In genomic region chr5:176536902-176537607, GRCh38 we compare ENCODE assay signal across 8 cellular contexts. TPM values are rescaled to one million over a fixed set of nuclear protein-coding genes. Genes with fewer than 3 reads are reported as not detected.
DNase-seq lines count a peak whose midpoint lies in the region; ATAC-seq and TF ChIP-seq lines count a peak whose summit lies in the region.

RNF44 (minus strand) TSS chr5:176537402; CDS start chr5:176532472, 4,930 bp downstream.

- peak; percentile 48 for ATAC-seq in HG03460 (IDR thresholded peaks at IDR 0.05; ENCODE audit: unreplicated experiment)

- CTCF ChIA-PET in BJ (lab: Yijun Ruan, JAX) = interaction anchor here (1.0 to 2.3 kb wide), 3 partner anchors 37 to 807 kb away, joined by 3 to 10 read pairs (median 4); partner anchors contain the start of gene CLTB

- peak within 1 kb of the TSS; percentile 86 for H3K4me3 ChIP-seq in BJ (ENCODE audit: low read depth, low read length)
- H3K4me3 ChIP-seq in choroid plexus epithelial cell (ENCODE audit: low read depth, low read length) = peak within 1 kb of the TSS; percentile 99

- DNase-seq in BJ (ENCODE audit: low read depth) = peak; percentile 86
- peak; percentile 72 for DNase-seq in GM19240 (ENCODE audit: insufficient read length, low spot score)
- DNase-seq in NCI-H524 treated with DMSO at 0.1 percent for 48 hours (lab: John Stamatoyannopoulos, UW) = peak; percentile 79
- peak; percentile 97 to 98 for DNase-seq in activated CD4-positive, alpha-beta T cell treated with anti-CD3 and anti-CD28 coated beads for 4 hours
- DNase-seq in choroid plexus epithelial cell (ENCODE audit: low read depth) = peak; percentile 99
- peak; percentile 97 for DNase-seq in kidney tubule cell (ENCODE audit: low spot score)
- peak; percentile 95 to 96 for DNase-seq in stimulated activated CD4-positive, alpha-beta T cell treated with anti-CD3 and anti-CD28 coated beads, Interleukin-1b, Interleukin-23, amount 100 ng/mL, for 1 hour (ENCODE audit: low read depth in 2 of 2)

- H3K36me3 ChIP-seq in BJ (ENCODE audit: control insufficient read depth, insufficient read depth, low read length) = no peaks in the 10 kb centered on the region; the same call in 1 of the 2 replicates

- TF ChIP-seq CTCF in BJ (IDR thresholded peaks at IDR 0.05; ENCODE audit: insufficient read depth, low read depth, low read length) = no peak
- no peak for TF ChIP-seq CTCF in choroid plexus epithelial cell (conservative IDR thresholded peaks at IDR 0.05; ENCODE audit: low read depth, low read length)

- no peaks in the 10 kb centered on the region for H3K27me3 ChIP-seq in BJ (ENCODE audit: control insufficient read depth, insufficient read depth, low read length)

- POLR2A ChIA-PET in BJ (lab: Charles Lee) = interaction anchor here (0.5 to 0.7 kb wide), 5 partner anchors 97 to 594 kb away, joined by 3 to 7 read pairs (median 4); no protein-coding TSS in a partner anchor

RNA-seq across cellular contexts. Expression of gene RNF44, which starts in this region (rescaled TPM):
- polyA plus RNA-seq in BJ (2011; rRNA removed) = 3.1 and 6.0 TPM in 2 replicates
- 3.2 and 3.4 TPM in 2 replicates for polyA minus RNA-seq in BJ (2011; rRNA and poly(A)+ RNA removed)

Comparison
In these comparisons a context has a peak if more than half of its experiments do, and no peak if none do; other contexts are left out.
1. Peak in every context shown above with its lines: DNase-seq, ATAC-seq and H3K4me3 ChIP-seq.